10 cellular contexts compared by ENCODE assay signal in genomic region chrX:3549442-3549875, GRCh38.
DNase-seq lines count a peak whose midpoint lies in the region; ATAC-seq, FAIRE-seq and TF ChIP-seq lines count a peak whose summit lies in the region.
"Had no signal": no experiment of that assay in that cellular context is flagged by ENCODE, and none has a peak within 500 bp of the region (broad histone marks: within the 10 kb centered on the region; RNA-seq: fewer than 3 reads in every experiment).

No MANE protein-coding gene starts in this region.

- H3K27ac Mint-ChIP-seq in stimulated activated naive B cell treated with anti-CD40 and anti-IgM and Interleukin-4, amounts not matched to agents 10 μg/mL and 1 μg/mL and 100 μg/mL, for 72 hours = no peak overlapping the region

- no peak for FAIRE-seq in RCC 7860 (lab: Jason Lieb, UNC)

- H3K4me1 ChIP-seq in BLaER1 treated with 17β-estradiol and CSF1 and Interleukin-3, amounts not matched to agents 10 nM and 100 nM = peaks cover 10 to 27% (median 22%) of the 10 kb centered on the region in 10 experiments; a peak in 18 of 20 replicates

- H3K27me3 Mint-ChIP-seq in stimulated activated naive B cell treated with anti-CD40 and anti-IgM and Interleukin-4, amounts not matched to agents 10 μg/mL and 1 μg/mL and 100 μg/mL, for 72 hours = peaks cover 0 to 7% of the 10 kb centered on the region in 2 donors

- H3K36me3 ChIP-seq in BLaER1 treated with 17β-estradiol and CSF1 and Interleukin-3, amounts not matched to agents 10 nM and 100 nM = no peaks in the 10 kb centered on the region
- no peaks in the 10 kb centered on the region for H3K36me3 ChIP-seq in brain microvascular endothelial cell (replicated peaks)
- H3K36me3 ChIP-seq: WERI-Rb-1 had no signal

- H3K4me2 ChIP-seq in BLaER1 treated with 17β-estradiol and CSF1 and Interleukin-3, amounts not matched to agents 10 nM and 100 nM = peak overlapping the region in 10 of 11 experiments; percentile 27 to 66 (median 41); a peak in 16 of 22 replicates

- no peaks in the 10 kb centered on the region for H4K20me1 ChIP-seq in BLaER1 treated with 17β-estradiol and CSF1 and Interleukin-3, amounts not matched to agents 10 nM and 100 nM

- H3K4me3 ChIP-seq in BLaER1 treated with 17β-estradiol and CSF1 and Interleukin-3, amounts not matched to agents 10 nM and 100 nM = no peak overlapping the region
- H3K4me3 ChIP-seq in LNCaP clone FGC (ENCODE audit: low read depth, low read length) = peak overlapping the region; percentile 29
- peak overlapping the region; percentile 18 for H3K4me3 ChIP-seq in brain microvascular endothelial cell (ENCODE audit: low read depth, low read length)

- H3K9me3 ChIP-seq in BLaER1 treated with 17β-estradiol and CSF1 and Interleukin-3, amounts not matched to agents 10 nM and 100 nM (replicated peaks in 1 of 11) = peaks cover 0 to 4% (median 0%) of the 10 kb centered on the region in 11 experiments; a peak in 1 of 22 replicates

- ATAC-seq in stimulated activated naive B cell treated with anti-CD40 and anti-IgM and Interleukin-4, amounts not matched to agents 10 μg/mL and 1 μg/mL and 100 μg/mL, for 72 hours (replicated peaks) = no peak
- ATAC-seq in GM19397 (IDR thresholded peaks at IDR 0.05; ENCODE audit: unreplicated experiment) = no peak

- no peaks in the 10 kb centered on the region for H3K36me3 Mint-ChIP-seq in stimulated activated naive B cell treated with anti-CD40 and anti-IgM and Interleukin-4, amounts not matched to agents 10 μg/mL and 1 μg/mL and 100 μg/mL, for 72 hours

- no peaks in the 10 kb centered on the region for H3K27me3 ChIP-seq in BLaER1 treated with 17β-estradiol and CSF1 and Interleukin-3, amounts not matched to agents 10 nM and 100 nM
- no peaks in the 10 kb centered on the region for H3K27me3 ChIP-seq in brain microvascular endothelial cell (replicated peaks)

- H3K4me3 Mint-ChIP-seq in stimulated activated naive B cell treated with anti-CD40 and anti-IgM and Interleukin-4, amounts not matched to agents 10 μg/mL and 1 μg/mL and 100 μg/mL, for 72 hours = no peak overlapping the region

- H3K27ac ChIP-seq in BLaER1 treated with 17β-estradiol and CSF1 and Interleukin-3, amounts not matched to agents 10 nM and 100 nM = no peak overlapping the region
- no peak overlapping the region for H3K27ac ChIP-seq in brain microvascular endothelial cell
- H3K27ac ChIP-seq: WERI-Rb-1 had no signal

- no peak overlapping the region for H3K9ac ChIP-seq in BLaER1 treated with 17β-estradiol and CSF1 and Interleukin-3, amounts not matched to agents 10 nM and 100 nM

- DNase-seq in LNCaP clone FGC (ENCODE audit: low read depth) (no peak), brain microvascular endothelial cell (peak; percentile 24), myocyte (ENCODE audit: low read depth) (peak; percentile 55), DMS114 treated with DMSO at 0.1 percent for 48 hours (lab: John Stamatoyannopoulos, UW; ENCODE audit: unreplicated experiment) (no peak), RCC 7860 (ENCODE audit: low spot score) (no peak)
- no peak for DNase-seq in stimulated activated naive B cell treated with anti-CD40 and anti-IgM and Interleukin-4, amounts not matched to agents 10 μg/mL and 1 μg/mL and 100 μg/mL, for 72 hours
- DNase-seq: kidney, WERI-Rb-1 had no signal

- H3K9me3 Mint-ChIP-seq in stimulated activated naive B cell treated with anti-CD40 and anti-IgM and Interleukin-4, amounts not matched to agents 10 μg/mL and 1 μg/mL and 100 μg/mL, for 72 hours = no peaks in the 10 kb centered on the region

- TF ChIP-seq CTCF in LNCaP clone FGC (IDR thresholded peaks at IDR 0.05; ENCODE audit: control insufficient read depth, extremely low read depth, insufficient read depth) = no peak
- no peak for TF ChIP-seq CTCF in brain microvascular endothelial cell (IDR thresholded peaks at IDR 0.05; ENCODE audit: low read depth, low read length, missing control alignments)

- H3K4me1 Mint-ChIP-seq in stimulated activated naive B cell treated with anti-CD40 and anti-IgM and Interleukin-4, amounts not matched to agents 10 μg/mL and 1 μg/mL and 100 μg/mL, for 72 hours = no peaks in the 10 kb centered on the region

- in situ Hi-C loops in brain microvascular endothelial cell (cut with HindIII; ENCODE audit: low pct_ligation_motif_present, low sequenced_read_pairs) = no loop called here

Comparison
In these comparisons a context has a peak if more than half of its experiments do, and no peak if none do; other contexts are left out.
1. H3K4me3 ChIP-seq: peak in LNCaP clone FGC (single experiment) and brain microvascular endothelial cell (single experiment); none in BLaER1 treated with 17β-estradiol and CSF1 and Interleukin-3, amounts not matched to agents 10 nM and 100 nM (0 of 10).
2. DNase-seq: peak in brain microvascular endothelial cell (single experiment) and myocyte (single experiment); none in LNCaP clone FGC (single experiment), stimulated activated naive B cell treated with anti-CD40 and anti-IgM and Interleukin-4, amounts not matched to agents 10 μg/mL and 1 μg/mL and 100 μg/mL, for 72 hours (single experiment), DMS114 treated with DMSO at 0.1 percent for 48 hours (single experiment) and RCC 7860 (single experiment).